In genomic region chr21:37059181-37059580, GRCh38 we compare ENCODE assay signal across 2 cellular contexts.
TF ChIP-seq lines count a peak whose summit lies in the region.

No MANE protein-coding gene starts in this region.

TF ChIP-seq in IMR-90, 13 proteins besides CTCF, POLR2A, EP300 and RAD21 (continued from another document):
- TF ChIP-seq ELK1 (IDR thresholded peaks at IDR 0.05; ENCODE audit: borderline replicate concordance, low read depth, low read length) (no peak), FOS (IDR thresholded peaks at IDR 0.05; ENCODE audit: low read depth, low read length) (no peak), SMC3 (IDR thresholded peaks at IDR 0.05; ENCODE audit: low read depth, low read length) (no peak), CHD1 (IDR thresholded peaks at IDR 0.05; ENCODE audit: low read depth, low read length) (no peak), MXI1 (IDR thresholded peaks at IDR 0.05; ENCODE audit: borderline replicate concordance, low read depth, low read length) (no peak), CEBPB (IDR thresholded peaks at IDR 0.05; ENCODE audit: low read depth, low read length) (no peak)

TF ChIP-seq in neural cell, 6 proteins besides CTCF, POLR2A, EP300 and RAD21 (continued from another document):
- no peak for TF ChIP-seq REST (IDR thresholded peaks at IDR 0.05; ENCODE audit: borderline replicate concordance)
- no peak for TF ChIP-seq MXI1 (conservative IDR thresholded peaks at IDR 0.05; ENCODE audit: poor library complexity, severe bottlenecking)
- TF ChIP-seq SMC3 (conservative IDR thresholded peaks at IDR 0.05; ENCODE audit: poor library complexity), result no peak
- TF ChIP-seq EZH2 (IDR thresholded peaks at IDR 0.05; ENCODE audit: borderline replicate concordance, insufficient read depth, low read length, poor library complexity, severe bottlenecking), result no peak
- TF ChIP-seq TAF1 (IDR thresholded peaks at IDR 0.05; ENCODE audit: low read depth), result no peak
